In genomic region chr6:157764346-157765068, GRCh38 we compare ENCODE assay signal across 8 cellular contexts. TPM values are rescaled to one million over a fixed set of nuclear protein-coding genes. Genes with fewer than 3 reads are reported as not detected.
DNase-seq lines count a peak whose midpoint lies in the region; ATAC-seq and TF ChIP-seq lines count a peak whose summit lies in the region.

No MANE protein-coding gene starts in this region.

- H3K27ac ChIP-seq in CD8-positive, alpha-beta T cell (ENCODE audit: low read depth, low read length) = peak overlapping the region; percentile 27
- H3K27ac ChIP-seq in mammary epithelial cell (ENCODE audit: insufficient read depth, low read depth, low read length) (peak overlapping the region; percentile 98), layer of hippocampus (ENCODE audit: low read depth, low read length) (peak overlapping the region; percentile 46)

- POLR2A ChIA-PET in CD8-positive, alpha-beta T cell (lab: Charles Lee) = interaction anchor here (0.5 to 1.5 kb wide), 8 partner anchors 58 to 908 kb away, joined by 3 to 4 read pairs (median 3); no protein-coding TSS in a partner anchor
- POLR2A ChIA-PET in activated B cell treated with CpG ODN at 0.5 μM for 24 hours (lab: Charles Lee) = interaction anchor here (0.8 to 2.9 kb wide), 17 partner anchors 9 to 441 kb away, joined by 3 to 17 read pairs (median 4); partner anchors contain the start of gene TMEM242

- H3K4me3 ChIP-seq in CD8-positive, alpha-beta T cell (ENCODE audit: low read depth, low read length) = peak overlapping the region; percentile 10
- peak overlapping the region; percentile 26 for H3K4me3 ChIP-seq in Jurkat, Clone E6-1 (ENCODE audit: low read length)
- no peak overlapping the region for H3K4me3 ChIP-seq in mammary epithelial cell (replicated peaks in 1 of 3; ENCODE audit: insufficient read depth in 1 of 3, low read depth in 2 of 3, low read length in 3 of 3)

- no TSS peak for BruUV-seq in mammary epithelial cell (replicated peaks; lab: Mats Ljungman, UMichigan)

- H3K27ac Mint-ChIP-seq in CD8-positive, alpha-beta T cell = peak overlapping the region; percentile 95
- H3K27ac Mint-ChIP-seq in activated B cell treated with CpG ODN at 0.5 μM for 24 hours = peak overlapping the region; percentile 99

- H3K27me3 Mint-ChIP-seq in CD8-positive, alpha-beta T cell (ENCODE audit: low read depth) = no peaks in the 10 kb centered on the region
- H3K27me3 Mint-ChIP-seq in activated B cell treated with CpG ODN at 0.5 μM for 24 hours = no peaks in the 10 kb centered on the region

- dilution Hi-C loops in mammary epithelial cell (cut with HindIII; ENCODE audit: low sequenced_read_pairs) = no loop called here

- H3K9ac ChIP-seq in mammary epithelial cell (ENCODE audit: insufficient read depth, low read length) = peak overlapping the region; percentile 91

- ATAC-seq in CD8-positive, alpha-beta T cell = peak; percentile 51
- ATAC-seq in GM21576 (IDR thresholded peaks at IDR 0.05; ENCODE audit: unreplicated experiment) (peak; percentile 42), activated B cell treated with CpG ODN at 0.5 μM for 24 hours (ENCODE audit: low read depth) (peak; percentile 43)

- in situ Hi-C loops in mammary epithelial cell (cut with MboI; ENCODE audit: low sequenced_read_pairs in 2 of 2) = no loop called here

- no peaks in the 10 kb centered on the region for H3K9me3 Mint-ChIP-seq in CD8-positive, alpha-beta T cell
- H3K9me3 Mint-ChIP-seq in activated B cell treated with CpG ODN at 0.5 μM for 24 hours = no peaks in the 10 kb centered on the region

- H3K4me2 ChIP-seq in mammary epithelial cell (ENCODE audit: insufficient read depth, low read depth, low read length) = peak overlapping the region; percentile 63

- H3K36me3 ChIP-seq in CD8-positive, alpha-beta T cell (ENCODE audit: insufficient read depth, low read length) = no peaks in the 10 kb centered on the region
- H3K36me3 ChIP-seq in mammary epithelial cell (ENCODE audit: insufficient read depth, low read length) = no peaks in the 10 kb centered on the region

- TF ChIP-seq CTCF in CD8-positive, alpha-beta T cell (IDR thresholded peaks at IDR 0.05) = no peak
- TF ChIP-seq CTCF in activated B cell treated with CpG ODN at 0.5 μM for 24 hours (IDR thresholded peaks at IDR 0.05) (no peak), mammary epithelial cell (conservative IDR thresholded peaks at IDR 0.05 in 1 of 2, IDR thresholded peaks at IDR 0.05 in 1 of 2; ENCODE audit: extremely low read depth in 1 of 2, insufficient read depth in 1 of 2, low read depth in 1 of 2, low read length in 2 of 2) (no peak)

- H3K79me2 ChIP-seq in mammary epithelial cell (ENCODE audit: insufficient read depth, low read length) = no peaks in the 10 kb centered on the region

- peak overlapping the region; percentile 74 for H3K4me3 Mint-ChIP-seq in CD8-positive, alpha-beta T cell
- peak overlapping the region; percentile 81 for H3K4me3 Mint-ChIP-seq in activated B cell treated with CpG ODN at 0.5 μM for 24 hours

- H3K36me3 Mint-ChIP-seq in CD8-positive, alpha-beta T cell = no peaks in the 10 kb centered on the region
- no peaks in the 10 kb centered on the region for H3K36me3 Mint-ChIP-seq in activated B cell treated with CpG ODN at 0.5 μM for 24 hours (ENCODE audit: low read depth)

- intact Hi-C loops in CD8-positive, alpha-beta T cell (cut with DNase I, micrococcal nuclease) = loop anchor here (1.0 to 5.0 kb wide), 9 partner anchors 8 to 1103 kb away; partner anchors contain the start of genes ARID1B (in 1 of the 2), SYTL3 (in 1 of the 2), TMEM242 (in 1 of the 2) and ZDHHC14 (in 1 of the 2)
- intact Hi-C loops in activated B cell treated with CpG ODN at 0.5 μM for 24 hours (cut with micrococcal nuclease) = loop anchor here (1.0 to 10.0 kb wide), 9 partner anchors 35 to 1330 kb away; partner anchors contain the start of genes GTF2H5, SERAC1 and SYNJ2
- intact Hi-C loops in mammary epithelial cell (cut with micrococcal nuclease) = loop anchor here (1.0 to 5.0 kb wide), 3 partner anchors 38 to 218 kb away; partner anchors contain the start of gene SYNJ2

- no peaks in the 10 kb centered on the region for H3K27me3 ChIP-seq in CD8-positive, alpha-beta T cell (ENCODE audit: insufficient read depth, low read length)
- no peaks in the 10 kb centered on the region for H3K27me3 ChIP-seq in mammary epithelial cell (ENCODE audit: insufficient read depth, low read length)
- no peaks in the 10 kb centered on the region for H3K27me3 ChIP-seq in layer of hippocampus (ENCODE audit: control insufficient read depth, insufficient read depth, low read length)

- peak; percentile 57 to 93 (median 78) for DNase-seq in CD8-positive, alpha-beta T cell
- DNase-seq in Jurkat, Clone E6-1 (ENCODE audit: low read depth, low spot score) = peak; percentile 84
- DNase-seq in activated B cell treated with CpG ODN at 0.5 μM for 24 hours (peak; percentile 73), mammary epithelial cell (peak; percentile 100), NCI-H2196 (lab: John Stamatoyannopoulos, UW; ENCODE audit: unreplicated experiment) (no peak)
- peak; percentile 54 to 79 (median 65) for DNase-seq in stimulated activated CD4-positive, alpha-beta T cell treated with anti-CD3 and anti-CD28 coated beads, Interleukin-1b, Interleukin-23, amount 100 ng/mL, for 24 hours (ENCODE audit: low read depth in 4 of 4, low spot score in 1 of 4)

- no peak overlapping the region for H2AFZ ChIP-seq in mammary epithelial cell (ENCODE audit: low read depth, low read length)

- no peaks in the 10 kb centered on the region for H3K9me3 ChIP-seq in CD8-positive, alpha-beta T cell (ENCODE audit: low read length)
- no peaks in the 10 kb centered on the region for H3K9me3 ChIP-seq in mammary epithelial cell (replicated peaks; ENCODE audit: insufficient read depth, low read length)

- WGBS in mammary epithelial cell (ENCODE audit: low coverage, missing lambda C conversion rate) = 3% methylated on average over 12 of the region's 12 CpGs

- peaks cover 70% of the 10 kb centered on the region for H3K4me1 ChIP-seq in CD8-positive, alpha-beta T cell (ENCODE audit: insufficient read depth, low read length)
- peaks cover 53% of the 10 kb centered on the region for H3K4me1 ChIP-seq in mammary epithelial cell (ENCODE audit: insufficient read depth, low read length)

- CTCF ChIA-PET in CD8-positive, alpha-beta T cell (lab: Charles Lee) = interaction anchor here (1.2 to 12.5 kb wide), 5 partner anchors 8 to 120 kb away, joined by 3 to 233 read pairs (median 12); no protein-coding TSS in a partner anchor
- CTCF ChIA-PET in activated B cell treated with CpG ODN at 0.5 μM for 24 hours (lab: Charles Lee) (interaction anchor here (1.0 to 14.4 kb wide), 5 partner anchors 8 to 261 kb away, joined by 3 to 250 read pairs (median 4); no protein-coding TSS in a partner anchor), mammary epithelial cell (lab: Charles Lee; ENCODE audit: low non-redundant PET) (interaction anchor here (0.7 kb wide), 1 partner anchor 57 kb away, joined by 4 read pairs; no protein-coding TSS in a partner anchor)

- no peaks in the 10 kb centered on the region for H4K20me1 ChIP-seq in mammary epithelial cell (ENCODE audit: insufficient read depth, low read length)

- H3K4me1 Mint-ChIP-seq in CD8-positive, alpha-beta T cell (ENCODE audit: low read depth) = peaks cover 74% of the 10 kb centered on the region
- peaks cover 96% of the 10 kb centered on the region for H3K4me1 Mint-ChIP-seq in activated B cell treated with CpG ODN at 0.5 μM for 24 hours

RNA-seq across cellular contexts. Expression of gene SNX9, which starts 58.5 kb away (rescaled TPM):
- 10 to 100 TPM; 54.8 to 63.2 TPM for total RNA-seq in CD8-positive, alpha-beta T cell
- 17.2 TPM for polyA plus RNA-seq in Jurkat, Clone E6-1 (2012; ENCODE audit: insufficient read depth, insufficient read length)
- total RNA-seq in activated B cell treated with CpG ODN at 0.5 μM for 24 hours (38.8 and 40.0 TPM in 2 replicates), mammary epithelial cell (10 to 100 TPM; 31.5 to 59.0 TPM)
- polyA plus RNA-seq in mammary epithelial cell = 42.5 TPM
- 24.8 TPM for polyA minus RNA-seq in mammary epithelial cell

Comparison
In these comparisons a context has a peak if more than half of its experiments do, and no peak if none do; other contexts are left out.
1. H3K27ac ChIP-seq: peak in every context shown above with its lines; median percentile 98 in mammary epithelial cell; 46 in layer of hippocampus; 27 in CD8-positive, alpha-beta T cell.
2. H3K4me3 ChIP-seq: peak in CD8-positive, alpha-beta T cell (single experiment) and Jurkat, Clone E6-1 (single experiment); none in mammary epithelial cell (0 of 3).
3. Peak in every context shown above with its lines, with median percentiles within 50 percentile points of each other: ATAC-seq.